9 cellular contexts compared by ENCODE assay signal in genomic region chr13:80131204-80131603, GRCh38.
DNase-seq lines count a peak whose midpoint lies in the region; ATAC-seq, FAIRE-seq and TF ChIP-seq lines count a peak whose summit lies in the region.
"Had no signal": no experiment of that assay in that cellular context is flagged by ENCODE, and none has a peak within 500 bp of the region (broad histone marks: within the 10 kb centered on the region; RNA-seq: fewer than 3 reads in every experiment).

No MANE protein-coding gene starts in this region.

- H3K9ac ChIP-seq in endothelial cell of umbilical vein (replicated peaks; ENCODE audit: extremely low read depth, insufficient read depth, low read length): peak overlapping the region; percentile 34

- no peak for TF ChIP-seq RAD21 in A549 (conservative IDR thresholded peaks at IDR 0.05 in 1 of 2, IDR thresholded peaks at IDR 0.05 in 1 of 2)

- H3K9me1 ChIP-seq in endothelial cell of umbilical vein (replicated peaks; ENCODE audit: control insufficient read depth, extremely low read depth, insufficient read depth, low read length): no peaks in the 10 kb centered on the region

- no TSS peak for BruUV-seq in endothelial cell of umbilical vein (replicated peaks; lab: Mats Ljungman, UMichigan)

- dilution Hi-C loops in endothelial cell of umbilical vein (cut with MboI; ENCODE audit: extremely low pct_ligation_motif_present, low sequenced_read_pairs): no loop called here

- no peaks in the 10 kb centered on the region for H3K27me3 ChIP-seq in endothelial cell of umbilical vein (ENCODE audit: control insufficient read depth in 2 of 2, insufficient read depth in 2 of 2, low read length in 2 of 2)

- H3K4me2 ChIP-seq in A549 (peak overlapping the region; percentile 74), endothelial cell of umbilical vein (ENCODE audit: insufficient read depth, low read length) (peak overlapping the region; percentile 78)

- no peaks in the 10 kb centered on the region for H3K36me3 ChIP-seq in endothelial cell of umbilical vein (ENCODE audit: control insufficient read depth in 2 of 2, extremely low read depth in 1 of 2, insufficient read depth in 2 of 2, low read length in 2 of 2)

- WGBS in A549 (ENCODE audit: missing lambda C conversion rate): under 1% methylated on average over 4 of the region's 4 CpGs

- DNase-seq in A549 (ENCODE audit: low read depth in 1 of 2, low spot score in 1 of 2) (peak; percentile 49 to 68), OCI-M1 (lab: John Stamatoyannopoulos, UW) (peak; percentile 89), endothelial cell of umbilical vein (ENCODE audit: low read depth, low spot score) (peak; percentile 55), mucosa of gallbladder (ENCODE audit: low spot score) (peak; percentile 62)
- no peak for DNase-seq in stimulated activated CD4-positive, alpha-beta T cell treated with anti-CD3 and anti-CD28 coated beads, Interleukin-1b, Interleukin-23, amount 100 ng/mL, for 48 hours

- H3K4me1 ChIP-seq in A549 (peaks cover 37% of the 10 kb centered on the region), endothelial cell of umbilical vein (ENCODE audit: control insufficient read depth, extremely low read depth, insufficient read depth, low read length) (peaks cover 23% of the 10 kb centered on the region)

- TF ChIP-seq EP300 in A549 (IDR thresholded peaks at IDR 0.05): no peak

- intact Hi-C loops in endothelial cell of umbilical vein (cut with micrococcal nuclease): loop anchor here (1.0 to 10.0 kb wide), 4 partner anchors 89 to 456 kb away; no protein-coding TSS in a partner anchor

- peak overlapping the region; percentile 47 for H2AFZ ChIP-seq in endothelial cell of umbilical vein (ENCODE audit: low read depth, low read length)

- no peaks in the 10 kb centered on the region for H4K20me1 ChIP-seq in endothelial cell of umbilical vein (replicated peaks; ENCODE audit: control insufficient read depth, extremely low read depth, insufficient read depth, low read length)

- FAIRE-seq in A549 (lab: Jason Lieb, UNC) (no peak), endothelial cell of umbilical vein (lab: Jason Lieb, UNC) (peak; percentile 67)

- no peaks in the 10 kb centered on the region for H3K9me3 ChIP-seq in A549
- H3K9me3 ChIP-seq in endothelial cell of umbilical vein (replicated peaks; ENCODE audit: control insufficient read depth, insufficient read depth, low read length): no peaks in the 10 kb centered on the region

- H3K27ac ChIP-seq in A549 (peak overlapping the region; percentile 66 to 68), endothelial cell of umbilical vein (ENCODE audit: insufficient read depth, low read depth, low read length) (no peak overlapping the region)
- H3K27ac ChIP-seq: epithelial cell of prostate had no signal

- POLR2A ChIA-PET in A549 (lab: Yijun Ruan, JAX): no interaction called here
- POLR2A ChIA-PET in endothelial cell of umbilical vein (lab: Charles Lee): no interaction called here

- peak; percentile 56 to 69; a peak in 3 of 6 replicates for ATAC-seq in A549
- no peak for ATAC-seq in HG02759 (IDR thresholded peaks at IDR 0.05; ENCODE audit: unreplicated experiment)
- ATAC-seq in GM18909 (IDR thresholded peaks at IDR 0.05; ENCODE audit: poor library complexity, unreplicated experiment): no peak
- ATAC-seq in HG03378 (IDR thresholded peaks at IDR 0.05; ENCODE audit: unreplicated experiment): no peak

- no peaks in the 10 kb centered on the region for H3K79me2 ChIP-seq in endothelial cell of umbilical vein (ENCODE audit: control insufficient read depth, insufficient read depth, low read length)

- peak overlapping the region; percentile 36 for H3K4me3 ChIP-seq in A549
- peak overlapping the region; percentile 10 to 38 (median 29) for H3K4me3 ChIP-seq in endothelial cell of umbilical vein (replicated peaks in 1 of 3; ENCODE audit: insufficient read depth in 1 of 3, low read depth in 1 of 3, low read length in 3 of 3)

- TF ChIP-seq CTCF in A549 (IDR thresholded peaks at IDR 0.05) (no peak), endothelial cell of umbilical vein (IDR thresholded peaks at IDR 0.05; ENCODE audit: extremely low read depth in 1 of 2, insufficient read depth in 1 of 2, low read depth in 1 of 2, low read length in 2 of 2) (no peak)

- CTCF ChIA-PET in A549 (lab: Yijun Ruan, JAX) (no interaction called here), endothelial cell of umbilical vein (lab: Charles Lee) (interaction anchor here (0.6 to 0.8 kb wide), 2 partner anchors 83 to 320 kb away, joined by 3 read pairs; no protein-coding TSS in a partner anchor)

- TF ChIP-seq POLR2A in A549 (IDR thresholded peaks at IDR 0.05; ENCODE audit: low read length) (no peak), endothelial cell of umbilical vein (IDR thresholded peaks at IDR 0.05; ENCODE audit: low read depth, low read length) (no peak)

TF ChIP-seq in A549, 52 proteins besides CTCF, POLR2A, EP300 and RAD21 (continues in another document):
- TF ChIP-seq, protein P1, sequence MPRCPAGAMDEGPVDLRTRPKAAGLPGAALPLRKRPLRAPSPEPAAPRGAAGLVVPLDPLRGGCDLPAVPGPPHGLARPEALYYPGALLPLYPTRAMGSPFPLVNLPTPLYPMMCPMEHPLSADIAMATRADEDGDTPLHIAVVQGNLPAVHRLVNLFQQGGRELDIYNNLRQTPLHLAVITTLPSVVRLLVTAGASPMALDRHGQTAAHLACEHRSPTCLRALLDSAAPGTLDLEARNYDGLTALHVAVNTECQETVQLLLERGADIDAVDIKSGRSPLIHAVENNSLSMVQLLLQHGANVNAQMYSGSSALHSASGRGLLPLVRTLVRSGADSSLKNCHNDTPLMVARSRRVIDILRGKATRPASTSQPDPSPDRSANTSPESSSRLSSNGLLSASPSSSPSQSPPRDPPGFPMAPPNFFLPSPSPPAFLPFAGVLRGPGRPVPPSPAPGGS (IDR thresholded peaks at IDR 0.05): no peak
- no peak for TF ChIP-seq MAZ (IDR thresholded peaks at IDR 0.05; ENCODE audit: borderline replicate concordance, low read depth, low read length)
- TF ChIP-seq BHLHE40 (IDR thresholded peaks at IDR 0.05; ENCODE audit: low read depth, low read length): no peak
- TF ChIP-seq TFCP2L1 (CRISPR knock-in tag; IDR thresholded peaks at IDR 0.05): no peak
- TF ChIP-seq TP53 (CRISPR knock-in tag; IDR thresholded peaks at IDR 0.05): no peak
- no peak for TF ChIP-seq FOSL2 (IDR thresholded peaks at IDR 0.05)
- no peak for TF ChIP-seq FOSL2 (CRISPR knock-in tag; IDR thresholded peaks at IDR 0.05)
- TF ChIP-seq NR3C1 (IDR thresholded peaks at IDR 0.05): no peak
- TF ChIP-seq JUN (IDR thresholded peaks at IDR 0.05): no peak
- TF ChIP-seq HEYL (CRISPR knock-in tag; IDR thresholded peaks at IDR 0.05): no peak
- no peak for TF ChIP-seq RARB (CRISPR knock-in tag; IDR thresholded peaks at IDR 0.05)
- TF ChIP-seq ATOH8 (CRISPR knock-in tag; IDR thresholded peaks at IDR 0.05; ENCODE audit: low read depth): no peak
- TF ChIP-seq, protein P2, sequence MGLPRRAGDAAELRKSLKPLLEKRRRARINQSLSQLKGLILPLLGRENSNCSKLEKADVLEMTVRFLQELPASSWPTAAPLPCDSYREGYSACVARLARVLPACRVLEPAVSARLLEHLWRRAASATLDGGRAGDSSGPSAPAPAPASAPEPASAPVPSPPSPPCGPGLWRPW (IDR thresholded peaks at IDR 0.05): no peak
- TF ChIP-seq MYC (IDR thresholded peaks at IDR 0.05; ENCODE audit: borderline replicate concordance, low read length): no peak

TF ChIP-seq in endothelial cell of umbilical vein, 7 proteins besides CTCF, POLR2A, EP300 and RAD21:
- TF ChIP-seq MAX (IDR thresholded peaks at IDR 0.05; ENCODE audit: insufficient read depth, insufficient read length) (no peak), MYC (IDR thresholded peaks at IDR 0.05; ENCODE audit: low read depth, low read length) (no peak), POLR2AphosphoS5 (IDR thresholded peaks at IDR 0.05; ENCODE audit: insufficient read depth, low read depth, low read length) (no peak), GATA2 (IDR thresholded peaks at IDR 0.05; ENCODE audit: insufficient read depth, insufficient read length, low read depth, low read length) (no peak), JUN (IDR thresholded peaks at IDR 0.05; ENCODE audit: borderline replicate concordance, insufficient read depth, insufficient read length, low read depth) (no peak), EZH2 (IDR thresholded peaks at IDR 0.05; ENCODE audit: borderline replicate concordance, low read depth, low read length, severe bottlenecking) (no peak), FOS (IDR thresholded peaks at IDR 0.05; ENCODE audit: borderline replicate concordance, insufficient read depth, low read length) (no peak)

Comparison
In these comparisons a context has a peak if more than half of its experiments do, and no peak if none do; other contexts are left out.
1. ATAC-seq: peak in A549 (2 of 2); none in HG02759 (single experiment), GM18909 (single experiment) and HG03378 (single experiment).